17 cellular contexts compared by ENCODE assay signal in genomic region chr1:22836846-22837245, GRCh38.
DNase-seq lines count a peak whose midpoint lies in the region; ATAC-seq and TF ChIP-seq lines count a peak whose summit lies in the region.
"Had no signal": no experiment of that assay in that cellular context is flagged by ENCODE, and none has a peak within 500 bp of the region (broad histone marks: within the 10 kb centered on the region; RNA-seq: fewer than 3 reads in every experiment).

No MANE protein-coding gene starts in this region.

- WGBS in mesenchymal stem cell = 83% methylated on average over 5 of the region's 5 CpGs
- whole genome bisulfite sequencing in thyroid gland, 2 donors = 29 to 45% methylated on average over 5 of the region's 5 CpGs

- H3K14ac ChIP-seq in mesenchymal stem cell (ENCODE audit: low read length in 2 of 2) = no peak overlapping the region

- no peak for TF ChIP-seq POLR2A in thyroid gland (IDR thresholded peaks at IDR 0.05)

- H2AFZ ChIP-seq in mesenchymal stem cell (ENCODE audit: low read depth, low read length) = no peak overlapping the region
- H2AFZ ChIP-seq in neural progenitor cell (replicated peaks) = no peak overlapping the region

- H3F3A ChIP-seq in neural progenitor cell (ENCODE audit: low read depth) = peaks cover 14% of the 10 kb centered on the region

- H4K8ac ChIP-seq in mesenchymal stem cell (ENCODE audit: low read length) = no peak overlapping the region

- H3K79me1 ChIP-seq in mesenchymal stem cell (replicated peaks; ENCODE audit: low read length, poor library complexity, severe bottlenecking) = peaks cover 26% of the 10 kb centered on the region

- CTCF ChIA-PET in WTC11 (lab: Charles Lee) = interaction anchor here (2.2 kb wide), 1 partner anchor 25 kb away, joined by 12 read pairs; no protein-coding TSS in a partner anchor

- no peak overlapping the region for H3K23ac ChIP-seq in mesenchymal stem cell (ENCODE audit: low read length in 2 of 2)

- no peak overlapping the region for H3K4ac ChIP-seq in mesenchymal stem cell (ENCODE audit: low read depth in 1 of 2, low read length in 2 of 2)

- H3K9me3 Mint-ChIP-seq in WTC11 (no peaks in the 10 kb centered on the region), neural progenitor cell (no peaks in the 10 kb centered on the region)
- H3K9me3 Mint-ChIP-seq: CD14-positive monocyte; CD4-positive, alpha-beta memory T cell; GM23338; HFFc6 had no signal

- H3K4me3 Mint-ChIP-seq in WTC11 = no peak overlapping the region
- peak overlapping the region; percentile 31 for H3K4me3 Mint-ChIP-seq in neural progenitor cell
- H3K4me3 Mint-ChIP-seq: CD14-positive monocyte; CD4-positive, alpha-beta memory T cell; GM23338; HFFc6 had no signal

- H3K79me2 ChIP-seq in neural progenitor cell (ENCODE audit: low read depth) = no peaks in the 10 kb centered on the region

- no peak for TF ChIP-seq CTCF in WTC11 (IDR thresholded peaks at IDR 0.05)
- no peak for TF ChIP-seq CTCF in neural progenitor cell (IDR thresholded peaks at IDR 0.05)
- no peak for TF ChIP-seq CTCF in thyroid gland (IDR thresholded peaks at IDR 0.05)

- H3K36me3 ChIP-seq in mesenchymal stem cell (ENCODE audit: control insufficient read depth in 1 of 2, insufficient read depth in 2 of 2, low read depth in 1 of 2, low read length in 2 of 2) = no peaks in the 10 kb centered on the region
- no peaks in the 10 kb centered on the region for H3K36me3 ChIP-seq in neural progenitor cell
- no peaks in the 10 kb centered on the region for H3K36me3 ChIP-seq in thyroid gland
- H3K36me3 ChIP-seq: BLaER1 had no signal

- no peak overlapping the region for H3K27ac ChIP-seq in mesenchymal stem cell (ENCODE audit: low read length, poor library complexity, severe bottlenecking)
- H3K27ac ChIP-seq in neural progenitor cell = no peak overlapping the region
- H3K27ac ChIP-seq in thyroid gland = no peak overlapping the region
- H3K27ac ChIP-seq: BLaER1 had no signal

- no peak overlapping the region for H3K18ac ChIP-seq in mesenchymal stem cell (ENCODE audit: low read depth in 1 of 2, low read length in 2 of 2)

- no peak overlapping the region for H2BK15ac ChIP-seq in mesenchymal stem cell (ENCODE audit: low read depth, poor library complexity, severe bottlenecking)

- no peak overlapping the region for H2BK12ac ChIP-seq in mesenchymal stem cell (ENCODE audit: low read length in 2 of 2)

- no peak overlapping the region for H3K9ac ChIP-seq in mesenchymal stem cell (ENCODE audit: low read length)
- no peak overlapping the region for H3K9ac ChIP-seq in neural progenitor cell
- H3K9ac ChIP-seq: BLaER1 had no signal

- H3K4me2 ChIP-seq in mesenchymal stem cell (ENCODE audit: low read length, poor library complexity, severe bottlenecking) (no peak overlapping the region), neural progenitor cell (peak overlapping the region; percentile 21)
- H3K4me2 ChIP-seq: BLaER1, GM23338 had no signal

- H3K27me3 ChIP-seq in mesenchymal stem cell (ENCODE audit: control insufficient read depth in 1 of 2, insufficient read depth in 1 of 2, low read length in 2 of 2) (peaks cover 0 to 22% of the 10 kb centered on the region in 2 experiments), neural progenitor cell (no peaks in the 10 kb centered on the region), thyroid gland (no peaks in the 10 kb centered on the region)
- H3K27me3 ChIP-seq: BLaER1 had no signal

- no peak overlapping the region for H2BK120ac ChIP-seq in mesenchymal stem cell (ENCODE audit: low read depth, low read length)

- H4K20me1 ChIP-seq in neural progenitor cell (ENCODE audit: low read depth) = peaks cover 41% of the 10 kb centered on the region
- H4K20me1 ChIP-seq: BLaER1 had no signal

- H3K4me1 ChIP-seq in mesenchymal stem cell (ENCODE audit: control insufficient read depth, insufficient read depth, low read depth, low read length) = peaks cover 34% of the 10 kb centered on the region
- H3K4me1 ChIP-seq in neural progenitor cell = peaks cover 28% of the 10 kb centered on the region
- H3K4me1 ChIP-seq in thyroid gland = peaks cover 1 to 14% of the 10 kb centered on the region in 2 donors

- no peak for DNase-seq in WTC11 (ENCODE audit: low spot score)
- no peak for DNase-seq in mesenchymal stem cell
- no peak for DNase-seq in neural progenitor cell (ENCODE audit: low spot score)
- peak; percentile 81 to 85 for DNase-seq in thyroid gland
- DNase-seq in HCEC 1CT = no peak
- DNase-seq: 8988T; CD4-positive, alpha-beta memory T cell; DMS79 treated with DMSO at 0.1 percent for 48 hours; HFFc6; IMR-90 had no signal

- H3K9me3 ChIP-seq in mesenchymal stem cell (ENCODE audit: control insufficient read depth, low read length) (no peaks in the 10 kb centered on the region), neural progenitor cell (ENCODE audit: low read depth) (no peaks in the 10 kb centered on the region), thyroid gland (no peaks in the 10 kb centered on the region)
- H3K9me3 ChIP-seq: BLaER1 had no signal

- peak overlapping the region; percentile 7; the same call in 1 of the 2 replicates for H3K27ac Mint-ChIP-seq in WTC11
- H3K27ac Mint-ChIP-seq in neural progenitor cell = peak overlapping the region; percentile 97
- H3K27ac Mint-ChIP-seq: CD4-positive, alpha-beta memory T cell; GM23338; HFFc6 had no signal

- intact Hi-C loops in thyroid gland (cut with DNase I) = no loop called here

- ATAC-seq in WTC11 (no peak), GM21786 (IDR thresholded peaks at IDR 0.05; ENCODE audit: unreplicated experiment) (no peak), GM21367 (IDR thresholded peaks at IDR 0.05; ENCODE audit: unreplicated experiment) (no peak)
- ATAC-seq: GM12878, GM23338, HCT116 had no signal

- H3K36me3 Mint-ChIP-seq in WTC11 (no peaks in the 10 kb centered on the region), neural progenitor cell (no peaks in the 10 kb centered on the region)
- H3K36me3 Mint-ChIP-seq: CD14-positive monocyte; CD4-positive, alpha-beta memory T cell had no signal

- H2AK5ac ChIP-seq in mesenchymal stem cell (ENCODE audit: low read length, severe bottlenecking) = peak overlapping the region; percentile 52

- no peak overlapping the region for H3K4me3 ChIP-seq in mesenchymal stem cell (ENCODE audit: insufficient read depth in 1 of 2, low read depth in 1 of 2, low read length in 2 of 2)
- no peak overlapping the region for H3K4me3 ChIP-seq in neural progenitor cell
- no peak overlapping the region for H3K4me3 ChIP-seq in thyroid gland (replicated peaks in 1 of 3)
- H3K4me3 ChIP-seq: BLaER1, GM12878, GM23338 had no signal

- H3K27me3 Mint-ChIP-seq in WTC11 (ENCODE audit: low read depth) = no peaks in the 10 kb centered on the region
- peaks cover 5% of the 10 kb centered on the region for H3K27me3 Mint-ChIP-seq in neural progenitor cell (ENCODE audit: insufficient read depth, low read depth)

- H2BK5ac ChIP-seq in mesenchymal stem cell (ENCODE audit: low read depth, low read length, poor library complexity, severe bottlenecking) = peak overlapping the region; percentile 47

- H3K4me1 Mint-ChIP-seq in WTC11 = peaks cover 16% of the 10 kb centered on the region
- H3K4me1 Mint-ChIP-seq in neural progenitor cell = peaks cover 44% of the 10 kb centered on the region
- H3K4me1 Mint-ChIP-seq: CD4-positive, alpha-beta memory T cell had no signal

- H4K91ac ChIP-seq in mesenchymal stem cell (ENCODE audit: low read length) = no peak overlapping the region

- POLR2A ChIA-PET in WTC11 (lab: Charles Lee) = interaction anchor here (1.0 kb wide), 1 partner anchor 79 kb away, joined by 3 read pairs; no protein-coding TSS in a partner anchor

TF ChIP-seq in WTC11, 78 proteins besides CTCF, POLR2A, EP300 and RAD21:
- TF ChIP-seq CREM (CRISPR knock-in tag; IDR thresholded peaks at IDR 0.05) = no peak
- no peak for TF ChIP-seq MLX (CRISPR knock-in tag; IDR thresholded peaks at IDR 0.05)
- TF ChIP-seq E2F4 (CRISPR knock-in tag; IDR thresholded peaks at IDR 0.05; ENCODE audit: borderline replicate concordance, low read depth) = no peak
- TF ChIP-seq FOXP1 (CRISPR knock-in tag; IDR thresholded peaks at IDR 0.05; ENCODE audit: borderline replicate concordance) = no peak

Comparison
In these comparisons a context has a peak if more than half of its experiments do, and no peak if none do; other contexts are left out.
1. DNase-seq: peak in thyroid gland (2 of 2); none in WTC11 (single experiment), mesenchymal stem cell (single experiment), neural progenitor cell (single experiment) and HCEC 1CT (single experiment).